ENCODE assay signal across 30 cellular contexts in genomic region chr1:198096390-198096789, GRCh38.
DNase-seq lines count a peak whose midpoint lies in the region; ATAC-seq and TF ChIP-seq lines count a peak whose summit lies in the region.
"Had no signal": no experiment of that assay in that cellular context is flagged by ENCODE, and none has a peak within 500 bp of the region (broad histone marks: within the 10 kb centered on the region; RNA-seq: fewer than 3 reads in every experiment).

No MANE protein-coding gene starts in this region.

- ATAC-seq in omental fat pad (ENCODE audit: low FRiP score): peak; percentile 84
- no peak for ATAC-seq in GM18873 (IDR thresholded peaks at IDR 0.05; ENCODE audit: low FRiP score, unreplicated experiment)
- ATAC-seq: activated T-cell treated with anti-CD3 and anti-CD28 coated beads, Interleukin-2, amount 50 U/mL, for 72 hours; left lobe of liver; right lobe of liver had no signal

- H4K20me1 ChIP-seq in GM23248 (ENCODE audit: insufficient read depth) (no peaks in the 10 kb centered on the region), SK-N-SH (ENCODE audit: insufficient read depth) (no peaks in the 10 kb centered on the region)

- H3K9me3 ChIP-seq in GM23248 (ENCODE audit: low read depth) (no peaks in the 10 kb centered on the region), SK-N-SH (no peaks in the 10 kb centered on the region)
- H3K9me3 ChIP-seq: breast epithelium, colonic mucosa, prostate gland, right lobe of liver, SJCRH30, tibial nerve had no signal

- CTCF ChIA-PET in SK-N-SH (lab: Yijun Ruan, JAX): no interaction called here

- POLR2A ChIA-PET in SK-N-SH (lab: Yijun Ruan, JAX): no interaction called here

- no peak for TF ChIP-seq EP300 in SK-N-SH (IDR thresholded peaks at IDR 0.05; ENCODE audit: borderline replicate concordance in 1 of 2, low read depth in 1 of 2, low read length in 1 of 2)

- H3K36me3 ChIP-seq in GM23248 (ENCODE audit: low read depth) (no peaks in the 10 kb centered on the region), SK-N-SH (replicated peaks in 1 of 2; ENCODE audit: control insufficient read depth in 1 of 2, insufficient read depth in 2 of 2, low read length in 1 of 2) (no peaks in the 10 kb centered on the region)
- H3K36me3 ChIP-seq: breast epithelium, colonic mucosa, prostate gland, right lobe of liver, SJCRH30, tibial nerve had no signal

- no peak overlapping the region for H3K4me2 ChIP-seq in GM23248 (ENCODE audit: unreplicated experiment)
- no peak overlapping the region for H3K4me2 ChIP-seq in SK-N-SH
- H3K4me2 ChIP-seq: KMS-11 had no signal

- no peak overlapping the region for H3K9ac ChIP-seq in GM23248
- H3K9ac ChIP-seq in SK-N-SH: no peak overlapping the region
- H3K9ac ChIP-seq: KMS-11 had no signal

- peaks cover 21% of the 10 kb centered on the region for H3K4me1 ChIP-seq in GM23248 (ENCODE audit: insufficient read depth)
- no peaks in the 10 kb centered on the region; a peak in 1 of 4 replicates for H3K4me1 ChIP-seq in SK-N-SH (ENCODE audit: control insufficient read depth in 1 of 2, insufficient read depth in 2 of 2, low read depth in 1 of 2, low read length in 1 of 2)
- H3K4me1 ChIP-seq: breast epithelium, colonic mucosa, prostate gland, right lobe of liver, SJCRH30, tibial nerve had no signal

- DNase-seq in GM23248 (peak; percentile 38), amniotic epithelial cell (ENCODE audit: low read depth) (peak; percentile 82), fibroblast of the aortic adventitia (ENCODE audit: low read depth) (peak; percentile 71), omental fat pad (ENCODE audit: low spot score) (no peak), GM13976 (ENCODE audit: low spot score) (no peak), SK-N-SH (no peak), OCI-M2 (lab: John Stamatoyannopoulos, UW; ENCODE audit: unreplicated experiment) (no peak)
- DNase-seq: activated CD4-positive, alpha-beta memory T cell treated with anti-CD3 and anti-CD28 coated beads for 36 hours; activated T-cell treated with anti-CD3 and anti-CD28 coated beads, Interleukin-2, amount 50 U/mL, for 72 hours; CD4-positive, alpha-beta T cell; colonic mucosa; DND-41; effector CD8-positive, alpha-beta T cell; HCEC 1CT; hypothalamus; NCI-H1417 treated with DMSO at 0.1 percent for 48 hours; NCI-H2081; NCI-H345; NCI-H748 treated with DMSO at 0.1 percent for 48 hours; right lobe of liver; SJCRH30; stimulated activated CD4-positive, alpha-beta T cell treated with anti-CD3 and anti-CD28 coated beads, Interleukin-4, amount 100 ng/mL, for 1 hour; T-helper 1 cell had no signal

- H3K27me3 ChIP-seq in GM23248 (replicated peaks; ENCODE audit: insufficient read depth) (no peaks in the 10 kb centered on the region), SK-N-SH (ENCODE audit: insufficient read depth) (no peaks in the 10 kb centered on the region)
- H3K27me3 ChIP-seq: breast epithelium, colonic mucosa, right lobe of liver, SJCRH30, tibial nerve had no signal

- H3K9me2 ChIP-seq in GM23248 (ENCODE audit: insufficient read depth) (no peaks in the 10 kb centered on the region), SK-N-SH (no peaks in the 10 kb centered on the region)

- no peak for TF ChIP-seq RAD21 in SK-N-SH (IDR thresholded peaks at IDR 0.05; ENCODE audit: low read length)

- in situ Hi-C loops in GM23248 (cut with MboI): loop anchor here (25.0 kb wide), 2 partner anchors 366 to 591 kb away; no protein-coding TSS in a partner anchor
- in situ Hi-C loops in GM13976 (cut with MboI; ENCODE audit: low sequenced_read_pairs, unreplicated experiment): no loop called here

- TF ChIP-seq CTCF in fibroblast of the aortic adventitia (IDR thresholded peaks at IDR 0.05; ENCODE audit: insufficient read depth, low read length): no peak
- TF ChIP-seq CTCF in omental fat pad (IDR thresholded peaks at IDR 0.05): no peak
- no peak for TF ChIP-seq CTCF in GM13976 (IDR thresholded peaks at IDR 0.05; ENCODE audit: borderline replicate concordance, control extremely low read depth, extremely low read depth, insufficient read depth, missing control alignments)
- no peak for TF ChIP-seq CTCF in SK-N-SH (IDR thresholded peaks at IDR 0.05)

- H3K4me3 ChIP-seq in GM23248: no peak overlapping the region
- no peak overlapping the region for H3K4me3 ChIP-seq in fibroblast of the aortic adventitia (ENCODE audit: low read depth, low read length)
- no peak overlapping the region for H3K4me3 ChIP-seq in SK-N-SH (ENCODE audit: low read depth in 2 of 2, low read length in 1 of 2)
- H3K4me3 ChIP-seq: breast epithelium, colonic mucosa, prostate gland, right lobe of liver, SJCRH30, tibial nerve had no signal

- H3K27ac ChIP-seq in GM23248 (no peak overlapping the region), SK-N-SH (ENCODE audit: low read depth in 2 of 2, low read length in 1 of 2) (no peak overlapping the region)
- H3K27ac ChIP-seq: breast epithelium, colonic mucosa, HL-60, KMS-11, prostate gland, right lobe of liver, SJCRH30, tibial nerve had no signal

- 0 out of 2 replicates have a peak overlapping the region, but pooled peaks have one; percentile 20 for H2AFZ ChIP-seq in GM23248
- no peak overlapping the region for H2AFZ ChIP-seq in SK-N-SH (ENCODE audit: low read depth)

- H3K79me2 ChIP-seq in GM23248 (ENCODE audit: insufficient read depth): no peaks in the 10 kb centered on the region
- no peaks in the 10 kb centered on the region for H3K79me2 ChIP-seq in SK-N-SH (ENCODE audit: insufficient read depth)

- peaks cover 1% of the 10 kb centered on the region; the same call in 1 of the 2 replicates for H3F3A ChIP-seq in GM23248 (ENCODE audit: insufficient read depth)
- peaks cover 4% of the 10 kb centered on the region for H3F3A ChIP-seq in SK-N-SH (replicated peaks; ENCODE audit: insufficient read depth)

- WGBS in GM23248 (ENCODE audit: low coverage in 1 of 2, low lambda C conversion rate in 2 of 2, missing lambda C conversion rate in 2 of 2), 2 experiments: 45 to 46% methylated on average over 2 of the region's 2 CpGs
- 64% methylated on average over 2 of the region's 2 CpGs for WGBS in SK-N-SH (ENCODE audit: low lambda C conversion rate)

TF ChIP-seq in SK-N-SH, 30 proteins besides CTCF, POLR2A, EP300 and RAD21:
- TF ChIP-seq MEF2A (IDR thresholded peaks at IDR 0.05; ENCODE audit: borderline replicate concordance, low read depth) (no peak), NFIC (IDR thresholded peaks at IDR 0.05; ENCODE audit: borderline replicate concordance) (no peak), GABPA (IDR thresholded peaks at IDR 0.05; ENCODE audit: low read depth) (no peak), ELF1 (IDR thresholded peaks at IDR 0.05) (no peak), RCOR1 (IDR thresholded peaks at IDR 0.05; ENCODE audit: low read length) (no peak), TCF12 (IDR thresholded peaks at IDR 0.05) (no peak), IRF3 (IDR thresholded peaks at IDR 0.05; ENCODE audit: low read depth, low read length) (no peak), FOXJ3 (CRISPR knock-in tag; IDR thresholded peaks at IDR 0.05) (no peak), MXI1 (IDR thresholded peaks at IDR 0.05; ENCODE audit: low read depth, low read length) (no peak), YY1 (IDR thresholded peaks at IDR 0.05; ENCODE audit: low read depth) (no peak), CHD2 (IDR thresholded peaks at IDR 0.05; ENCODE audit: low read length, partially characterized antibody) (no peak)
TF ChIP-seq in SK-N-SH: peak in this region for 0.

Comparison
In these comparisons a context has a peak if more than half of its experiments do, and no peak if none do; other contexts are left out.
1. DNase-seq: peak in GM23248 (single experiment), amniotic epithelial cell (single experiment) and fibroblast of the aortic adventitia (single experiment); none in omental fat pad (single experiment), GM13976 (single experiment), SK-N-SH (single experiment) and OCI-M2 (single experiment).